ENCODE assay signal across 11 cellular contexts in genomic region chr10:29692121-29692539, GRCh38. TPM values are rescaled to one million over a fixed set of nuclear protein-coding genes. Genes with fewer than 3 reads are reported as not detected.
DNase-seq lines count a peak whose midpoint lies in the region; ATAC-seq, FAIRE-seq and TF ChIP-seq lines count a peak whose summit lies in the region.
"Had no signal": no experiment of that assay in that cellular context is flagged by ENCODE, and none has a peak within 500 bp of the region (broad histone marks: within the 10 kb centered on the region; RNA-seq: fewer than 3 reads in every experiment).

No MANE protein-coding gene starts in this region.

- intact Hi-C loops in aorta (cut with DNase I), result no loop called here

- WGBS in esophagus, 2 donors, result 20 to 36% methylated on average over 5 of the region's 5 CpGs
- WGBS in mesodermal cell (ENCODE audit: insufficient coverage in 2 of 2), 2 experiments, result 70 to 74% methylated on average over 3 to 4 of the region's 5 CpGs
- WGBS in aorta, 2 donors, result 3 to 5% methylated on average over 5 of the region's 5 CpGs

- no peaks in the 10 kb centered on the region for H3K9me3 ChIP-seq in esophagus (ENCODE audit: control insufficient read depth in 2 of 2, insufficient read depth in 1 of 2, low read depth in 1 of 2, low read length in 1 of 2)
- no peaks in the 10 kb centered on the region for H3K9me3 ChIP-seq in mesodermal cell (ENCODE audit: control insufficient read depth, low read length)
- H3K9me3 ChIP-seq in aorta (ENCODE audit: control insufficient read depth, low read length), result no peaks in the 10 kb centered on the region
- H3K9me3 ChIP-seq: MG63 had no signal

- H3K4me3 ChIP-seq in esophagus (ENCODE audit: low read depth in 1 of 2, low read length in 2 of 2) (no peak overlapping the region), mesodermal cell (ENCODE audit: extremely low read depth, insufficient read depth, low read length, poor library complexity, severe bottlenecking) (no peak overlapping the region), aorta (ENCODE audit: low read length in 2 of 2) (peak overlapping the region in 1 of 2 donors; percentile 34)
- H3K4me3 ChIP-seq: MG63, PC-9 had no signal

- H3K27ac ChIP-seq in esophagus (ENCODE audit: low read depth in 2 of 2, low read length in 1 of 2) (peak overlapping the region; percentile 31 to 75), mesodermal cell (ENCODE audit: low read depth, low read length, severe bottlenecking) (peak overlapping the region; percentile 77), aorta (ENCODE audit: low read depth in 1 of 2, low read length in 2 of 2) (peak overlapping the region; percentile 79)
- H3K27ac ChIP-seq: PC-9 had no signal

- DNase-seq in NCI-H82 (lab: John Stamatoyannopoulos, UW), result peak; percentile 8
- DNase-seq in NCI-H82 treated with DMSO at 0.1 percent for 48 hours (lab: John Stamatoyannopoulos, UW; ENCODE audit: unreplicated experiment), result no peak
- DNase-seq in aorta, result no peak
- DNase-seq in erythroblast (lab: John Stamatoyannopoulos, UW), result no peak
- DNase-seq in omental fat pad (ENCODE audit: low spot score), result no peak
- no peak for DNase-seq in urothelium cell line (ENCODE audit: low spot score)
- DNase-seq: activated CD8-positive, alpha-beta T cell treated with anti-CD3 and anti-CD28 coated beads, Interleukin-2, amount 10 ng/mL, durations not matched to agents 7 days and 5 days; PC-9 had no signal

- H3K27me3 ChIP-seq in esophagus (ENCODE audit: control insufficient read depth in 1 of 2, insufficient read depth in 2 of 2, low read length in 2 of 2) (no peaks in the 10 kb centered on the region), aorta (ENCODE audit: control insufficient read depth in 1 of 2, insufficient read depth in 2 of 2, low read length in 1 of 2) (no peaks in the 10 kb centered on the region)
- H3K27me3 ChIP-seq: MG63 had no signal

- ATAC-seq in aorta (ENCODE audit: low FRiP score) (peak; percentile 56), omental fat pad (ENCODE audit: low FRiP score) (no peak)
- ATAC-seq: activated CD8-positive, alpha-beta T cell treated with anti-CD3 and anti-CD28 coated beads, Interleukin-2, amount 10 ng/mL, durations not matched to agents 7 days and 5 days had no signal

- no peak for TF ChIP-seq CTCF in omental fat pad (IDR thresholded peaks at IDR 0.05)

- no peak for TF ChIP-seq POLR2A in erythroblast (IDR thresholded peaks at IDR 0.05; ENCODE audit: low read length)

- H3K36me3 ChIP-seq in esophagus (ENCODE audit: control insufficient read depth in 2 of 2, insufficient read depth in 2 of 2, low read length in 1 of 2) (no peaks in the 10 kb centered on the region), mesodermal cell (ENCODE audit: control insufficient read depth, insufficient read depth, low read length) (peaks cover 5% of the 10 kb centered on the region), aorta (ENCODE audit: control insufficient read depth in 1 of 2, insufficient read depth in 2 of 2, low read length in 1 of 2) (no peaks in the 10 kb centered on the region)
- H3K36me3 ChIP-seq: MG63 had no signal

- FAIRE-seq in urothelium cell line (lab: Jason Lieb, UNC), result no peak

- H3K4me1 ChIP-seq in esophagus (ENCODE audit: control insufficient read depth in 2 of 2, insufficient read depth in 2 of 2, low read length in 1 of 2) (peaks cover 0 to 6% of the 10 kb centered on the region in 2 donors), mesodermal cell (ENCODE audit: control insufficient read depth, insufficient read depth, low read length, poor library complexity, severe bottlenecking) (peaks cover 50% of the 10 kb centered on the region), aorta (ENCODE audit: control insufficient read depth in 1 of 2, insufficient read depth in 2 of 2, low read length in 2 of 2) (peaks cover 3 to 15% of the 10 kb centered on the region in 2 donors)

RNA-seq across cellular contexts. Expression of gene SVIL, which starts 57.4 kb away (rescaled TPM):
- polyA plus RNA-seq in esophagus, result 10 to 100 TPM; 22.3 to 35.2 TPM
- 67.2 TPM for polyA plus RNA-seq in mesodermal cell (2013, experiment 1 of 2)
- polyA plus RNA-seq in mesodermal cell (2013, experiment 2 of 2), result 68.2 TPM
- 100 to 1,000 TPM; 319 to 374 TPM for total RNA-seq in aorta
- 100 to 1,000 TPM in 1 of 2 donors, 10 to 100 TPM in 1; 68.4 to 104 TPM for polyA plus RNA-seq in aorta
- total RNA-seq in omental fat pad, result 10 to 100 TPM; 22.8 to 44.4 (median 30.5) TPM

Comparison
In these comparisons a context has a peak if more than half of its experiments do, and no peak if none do; other contexts are left out.
1. RNA of gene SVIL, which starts 57.4 kb away (total RNA-seq): 319 to 374 TPM in aorta; 22.8 to 44.4 TPM in omental fat pad; every median in the first group is over 4 times any median in the second.
2. Peak in every context shown above with its lines, with median percentiles within 50 percentile points of each other: H3K27ac ChIP-seq.